In genomic region chr12:62601765-62602444, GRCh38 we compare ENCODE assay signal across 1 cellular context.
TF ChIP-seq lines count a peak whose summit lies in the region.

No MANE protein-coding gene starts in this region.

TF ChIP-seq in K562, 482 proteins besides CTCF, POLR2A, EP300 and RAD21 (continued from another document and continues in another):
- TF ChIP-seq MXD1 (CRISPR knock-in tag; IDR thresholded peaks at IDR 0.05; ENCODE audit: borderline replicate concordance, poor library complexity, severe bottlenecking) (no peak), ZHX1 (conservative IDR thresholded peaks at IDR 0.05; ENCODE audit: low read length) (no peak), ZSCAN29 (IDR thresholded peaks at IDR 0.05) (no peak), CAMTA2 (CRISPR knock-in tag; conservative IDR thresholded peaks at IDR 0.05) (no peak), SREBF1 (IDR thresholded peaks at IDR 0.05; ENCODE audit: borderline replicate concordance, low read depth, low read length) (no peak), ZBTB33 (CRISPR knock-in tag; IDR thresholded peaks at IDR 0.05) (no peak), TEAD2 (tag; IDR thresholded peaks at IDR 0.05) (no peak; the same call in 1 of the 2 replicates), NR4A1 (CRISPR knock-in tag; IDR thresholded peaks at IDR 0.05) (no peak), NR4A1 (tag; IDR thresholded peaks at IDR 0.05) (no peak), GTF3C2 (IDR thresholded peaks at IDR 0.05; ENCODE audit: borderline replicate concordance, extremely low read depth, insufficient read length) (no peak), FOXJ3 (CRISPR knock-in tag; IDR thresholded peaks at IDR 0.05) (no peak), FOS (IDR thresholded peaks at IDR 0.05; ENCODE audit: extremely low read depth, insufficient read length) (no peak), MIER1 (IDR thresholded peaks at IDR 0.05; ENCODE audit: low read depth) (no peak), NR3C1 (CRISPR knock-in tag; IDR thresholded peaks at IDR 0.05) (no peak), NUFIP1 (IDR thresholded peaks at IDR 0.05; ENCODE audit: partially characterized antibody) (no peak), ELF1 (tag; IDR thresholded peaks at IDR 0.05) (no peak), ZNF398 (CRISPR knock-in tag; IDR thresholded peaks at IDR 0.05) (no peak), MTA2 (IDR thresholded peaks at IDR 0.05; ENCODE audit: low read depth) (no peak), ATF1 (CRISPR knock-in tag; IDR thresholded peaks at IDR 0.05) (no peak), ATF1 (tag; IDR thresholded peaks at IDR 0.05) (no peak), POLR2H (tag; IDR thresholded peaks at IDR 0.05; ENCODE audit: low read depth) (no peak), SRSF3 (IDR thresholded peaks at IDR 0.05; ENCODE audit: insufficient read depth, low read length) (no peak), ZNF24 (IDR thresholded peaks at IDR 0.05) (no peak; the same call in 1 of the 2 replicates), SLC30A9 (CRISPR knock-in tag; IDR thresholded peaks at IDR 0.05) (no peak), TEAD1 (CRISPR knock-in tag; IDR thresholded peaks at IDR 0.05) (peak; percentile 79 to 99), TCF3 (CRISPR knock-in tag; IDR thresholded peaks at IDR 0.05) (no peak), U2AF2 (optimal IDR thresholded peaks at IDR 0.05; ENCODE audit: low read depth, low read length) (no peak), HES1 (IDR thresholded peaks at IDR 0.05; ENCODE audit: low read depth) (no peak), ZNF75A (CRISPR knock-in tag; IDR thresholded peaks at IDR 0.05) (no peak), SMAD3 (CRISPR knock-in tag; conservative IDR thresholded peaks at IDR 0.05) (0 out of 2 replicates have a peak, but pooled peaks have one; percentile 13)
- TF ChIP-seq, protein P1, sequence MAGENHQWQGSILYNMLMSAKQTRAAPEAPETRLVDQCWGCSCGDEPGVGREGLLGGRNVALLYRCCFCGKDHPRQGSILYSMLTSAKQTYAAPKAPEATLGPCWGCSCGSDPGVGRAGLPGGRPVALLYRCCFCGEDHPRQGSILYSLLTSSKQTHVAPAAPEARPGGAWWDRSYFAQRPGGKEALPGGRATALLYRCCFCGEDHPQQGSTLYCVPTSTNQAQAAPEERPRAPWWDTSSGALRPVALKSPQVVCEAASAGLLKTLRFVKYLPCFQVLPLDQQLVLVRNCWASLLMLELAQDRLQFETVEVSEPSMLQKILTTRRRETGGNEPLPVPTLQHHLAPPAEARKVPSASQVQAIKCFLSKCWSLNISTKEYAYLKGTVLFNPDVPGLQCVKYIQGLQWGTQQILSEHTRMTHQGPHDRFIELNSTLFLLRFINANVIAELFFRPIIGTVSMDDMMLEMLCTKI (IDR thresholded peaks at IDR 0.05; ENCODE audit: partially characterized antibody): no peak
- TF ChIP-seq, protein P2, sequence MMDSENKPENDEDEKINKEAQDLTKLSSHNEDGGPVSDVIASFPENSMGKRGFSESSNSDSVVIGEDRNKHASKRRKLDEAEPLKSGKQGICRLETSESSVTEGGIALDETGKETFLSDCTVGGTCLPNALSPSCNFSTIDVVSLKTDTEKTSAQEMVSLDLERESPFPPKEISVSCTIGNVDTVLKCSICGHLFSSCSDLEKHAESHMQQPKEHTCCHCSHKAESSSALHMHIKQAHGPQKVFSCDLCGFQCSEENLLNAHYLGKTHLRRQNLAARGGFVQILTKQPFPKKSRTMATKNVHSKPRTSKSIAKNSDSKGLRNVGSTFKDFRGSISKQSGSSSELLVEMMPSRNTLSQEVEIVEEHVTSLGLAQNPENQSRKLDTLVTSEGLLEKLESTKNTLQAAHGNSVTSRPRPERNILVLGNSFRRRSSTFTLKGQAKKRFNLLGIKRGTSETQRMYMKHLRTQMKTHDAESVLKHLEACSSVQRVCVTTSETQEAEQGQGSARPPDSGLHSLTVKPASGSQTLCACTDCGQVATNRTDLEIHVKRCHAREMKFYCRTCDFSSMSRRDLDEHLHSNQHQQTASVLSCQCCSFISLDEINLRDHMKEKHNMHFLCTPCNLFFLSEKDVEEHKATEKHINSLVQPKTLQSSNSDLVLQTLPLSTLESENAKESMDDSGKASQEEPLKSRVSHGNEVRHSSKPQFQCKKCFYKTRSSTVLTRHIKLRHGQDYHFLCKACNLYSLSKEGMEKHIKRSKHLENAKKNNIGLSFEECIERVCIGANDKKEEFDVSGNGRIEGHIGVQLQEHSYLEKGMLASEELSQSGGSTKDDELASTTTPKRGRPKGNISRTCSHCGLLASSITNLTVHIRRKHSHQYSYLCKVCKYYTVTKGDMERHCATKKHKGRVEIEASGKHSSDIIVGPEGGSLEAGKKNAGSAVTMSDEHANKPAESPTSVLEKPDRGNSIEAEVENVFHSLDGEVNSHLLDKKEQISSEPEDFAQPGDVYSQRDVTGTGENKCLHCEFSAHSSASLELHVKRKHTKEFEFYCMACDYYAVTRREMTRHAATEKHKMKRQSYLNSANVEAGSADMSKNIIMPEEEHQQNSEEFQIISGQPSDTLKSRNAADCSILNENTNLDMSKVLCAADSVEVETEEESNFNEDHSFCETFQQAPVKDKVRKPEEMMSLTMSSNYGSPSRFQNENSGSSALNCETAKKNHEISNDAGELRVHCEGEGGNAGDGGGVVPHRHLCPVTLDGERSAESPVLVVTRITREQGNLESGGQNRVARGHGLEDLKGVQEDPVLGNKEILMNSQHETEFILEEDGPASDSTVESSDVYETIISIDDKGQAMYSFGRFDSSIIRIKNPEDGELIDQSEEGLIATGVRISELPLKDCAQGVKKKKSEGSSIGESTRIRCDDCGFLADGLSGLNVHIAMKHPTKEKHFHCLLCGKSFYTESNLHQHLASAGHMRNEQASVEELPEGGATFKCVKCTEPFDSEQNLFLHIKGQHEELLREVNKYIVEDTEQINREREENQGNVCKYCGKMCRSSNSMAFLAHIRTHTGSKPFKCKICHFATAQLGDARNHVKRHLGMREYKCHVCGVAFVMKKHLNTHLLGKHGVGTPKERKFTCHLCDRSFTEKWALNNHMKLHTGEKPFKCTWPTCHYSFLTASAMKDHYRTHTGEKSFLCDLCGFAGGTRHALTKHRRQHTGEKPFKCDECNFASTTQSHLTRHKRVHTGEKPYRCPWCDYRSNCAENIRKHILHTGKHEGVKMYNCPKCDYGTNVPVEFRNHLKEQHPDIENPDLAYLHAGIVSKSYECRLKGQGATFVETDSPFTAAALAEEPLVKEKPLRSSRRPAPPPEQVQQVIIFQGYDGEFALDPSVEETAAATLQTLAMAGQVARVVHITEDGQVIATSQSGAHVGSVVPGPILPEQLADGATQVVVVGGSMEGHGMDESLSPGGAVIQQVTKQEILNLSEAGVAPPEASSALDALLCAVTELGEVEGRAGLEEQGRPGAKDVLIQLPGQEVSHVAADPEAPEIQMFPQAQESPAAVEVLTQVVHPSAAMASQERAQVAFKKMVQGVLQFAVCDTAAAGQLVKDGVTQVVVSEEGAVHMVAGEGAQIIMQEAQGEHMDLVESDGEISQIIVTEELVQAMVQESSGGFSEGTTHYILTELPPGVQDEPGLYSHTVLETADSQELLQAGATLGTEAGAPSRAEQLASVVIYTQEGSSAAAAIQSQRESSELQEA (IDR thresholded peaks at IDR 0.05; ENCODE audit: low read depth): no peak
- TF ChIP-seq, protein P3, sequence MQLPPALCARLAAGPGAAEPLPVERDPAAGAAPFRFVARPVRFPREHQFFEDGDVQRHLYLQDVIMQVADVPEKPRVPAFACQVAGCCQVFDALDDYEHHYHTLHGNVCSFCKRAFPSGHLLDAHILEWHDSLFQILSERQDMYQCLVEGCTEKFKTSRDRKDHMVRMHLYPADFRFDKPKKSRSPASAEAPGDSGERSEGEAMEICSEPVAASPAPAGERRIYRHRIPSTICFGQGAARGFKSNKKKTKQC (CRISPR knock-in tag; IDR thresholded peaks at IDR 0.05): peak; percentile 98; the same call in 1 of the 2 replicates
- TF ChIP-seq, protein P4, sequence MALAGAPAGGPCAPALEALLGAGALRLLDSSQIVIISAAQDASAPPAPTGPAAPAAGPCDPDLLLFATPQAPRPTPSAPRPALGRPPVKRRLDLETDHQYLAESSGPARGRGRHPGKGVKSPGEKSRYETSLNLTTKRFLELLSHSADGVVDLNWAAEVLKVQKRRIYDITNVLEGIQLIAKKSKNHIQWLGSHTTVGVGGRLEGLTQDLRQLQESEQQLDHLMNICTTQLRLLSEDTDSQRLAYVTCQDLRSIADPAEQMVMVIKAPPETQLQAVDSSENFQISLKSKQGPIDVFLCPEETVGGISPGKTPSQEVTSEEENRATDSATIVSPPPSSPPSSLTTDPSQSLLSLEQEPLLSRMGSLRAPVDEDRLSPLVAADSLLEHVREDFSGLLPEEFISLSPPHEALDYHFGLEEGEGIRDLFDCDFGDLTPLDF (CRISPR knock-in tag; IDR thresholded peaks at IDR 0.05): no peak; the same call in 1 of the 2 replicates
